In the genomic region with DNA sequence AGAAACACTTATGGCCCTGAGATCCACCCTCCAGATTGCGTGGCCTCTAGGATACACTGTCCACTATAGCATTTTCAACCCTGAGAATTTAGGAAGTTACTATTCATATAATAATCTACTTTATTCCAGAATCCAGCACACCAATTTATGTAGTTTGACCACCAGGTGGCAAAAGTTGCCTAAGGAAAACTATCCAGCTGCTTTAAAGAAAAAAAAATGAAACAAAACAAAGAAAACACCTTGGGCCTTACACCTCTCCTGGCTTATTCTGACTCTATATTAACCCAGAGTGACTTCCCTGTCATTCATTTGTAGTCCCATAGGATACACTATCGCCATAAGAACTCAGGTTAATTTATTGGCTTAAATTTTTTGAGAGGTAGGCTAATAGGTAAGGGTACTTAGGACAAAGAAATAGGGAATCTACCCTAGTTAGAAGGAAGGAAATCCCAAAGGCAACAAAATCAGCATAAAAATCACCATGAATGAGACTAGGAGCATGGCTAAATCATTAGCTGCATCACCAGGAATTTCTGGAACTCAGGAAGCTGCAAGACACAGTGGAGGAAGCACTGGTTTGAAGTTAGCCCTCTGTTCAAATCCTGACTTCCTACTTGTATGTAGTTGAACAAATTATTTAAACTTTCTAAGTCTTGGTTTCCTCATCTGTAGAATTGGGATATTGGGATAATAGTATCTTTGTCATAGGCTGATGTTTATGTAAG, we compare ENCODE assay signal across 8 cellular contexts.
DNase-seq lines count a peak whose midpoint lies in the region; ATAC-seq and TF ChIP-seq lines count a peak whose summit lies in the region.

No MANE protein-coding gene starts in this region.

- H3K36me3 Mint-ChIP-seq in CD4-positive, alpha-beta memory T cell: no peaks in the 10 kb centered on the region
- H3K36me3 Mint-ChIP-seq in activated T-cell treated with anti-CD3 and anti-CD28 coated beads, Interleukin-2, amount 50 U/mL, for 24 hours (ENCODE audit: low read depth): no peaks in the 10 kb centered on the region

- H3K27me3 Mint-ChIP-seq in CD4-positive, alpha-beta memory T cell: peaks cover 3 to 6% of the 10 kb centered on the region in 2 donors
- peaks cover 6% of the 10 kb centered on the region for H3K27me3 Mint-ChIP-seq in activated T-cell treated with anti-CD3 and anti-CD28 coated beads, Interleukin-2, amount 50 U/mL, for 24 hours

- H3K4me1 ChIP-seq in heart right ventricle: no peaks in the 10 kb centered on the region
- H3K4me1 ChIP-seq in right atrium auricular region: no peaks in the 10 kb centered on the region
- H3K4me1 ChIP-seq in Panc1 (ENCODE audit: control insufficient read depth, insufficient read depth, low read length): no peaks in the 10 kb centered on the region
- H3K4me1 ChIP-seq in foreskin keratinocyte: no peaks in the 10 kb centered on the region
- no peaks in the 10 kb centered on the region for H3K4me1 ChIP-seq in upper lobe of right lung
- no peaks in the 10 kb centered on the region for H3K4me1 ChIP-seq in CD4-positive, alpha-beta memory T cell (ENCODE audit: insufficient read depth, low read length)

- intact Hi-C loops in heart right ventricle (cut with DNase I) (no loop called here), Panc1 (cut with micrococcal nuclease; ENCODE audit: unreplicated experiment) (no loop called here), upper lobe of right lung (cut with DNase I) (no loop called here)
- intact Hi-C loops in CD4-positive, alpha-beta memory T cell (cut with micrococcal nuclease): no loop called here

- BruUV-seq in Panc1 (replicated peaks; lab: Mats Ljungman, UMichigan): no TSS peak

- H3K36me3 ChIP-seq in heart right ventricle: no peaks in the 10 kb centered on the region
- H3K36me3 ChIP-seq in right atrium auricular region: no peaks in the 10 kb centered on the region
- no peaks in the 10 kb centered on the region for H3K36me3 ChIP-seq in Panc1 (ENCODE audit: control insufficient read depth, insufficient read depth, low read length)
- H3K36me3 ChIP-seq in upper lobe of right lung: no peaks in the 10 kb centered on the region
- H3K36me3 ChIP-seq in CD4-positive, alpha-beta memory T cell (ENCODE audit: insufficient read depth, low read length): no peaks in the 10 kb centered on the region

- POLR2A ChIA-PET in Panc1 (lab: Charles Lee): no interaction called here
- POLR2A ChIA-PET in CD4-positive, alpha-beta memory T cell (lab: Charles Lee; ENCODE audit: partially characterized antibody): no interaction called here

- peaks cover 0 to 2% (median 0%) of the 10 kb centered on the region in 8 donors for H3K9me3 Mint-ChIP-seq in CD4-positive, alpha-beta memory T cell
- H3K9me3 Mint-ChIP-seq in activated T-cell treated with anti-CD3 and anti-CD28 coated beads, Interleukin-2, amount 50 U/mL, for 24 hours: no peaks in the 10 kb centered on the region

- no peak for ATAC-seq in heart right ventricle
- ATAC-seq in Panc1: no peak
- ATAC-seq in foreskin keratinocyte: peak; percentile 18
- no peak for ATAC-seq in upper lobe of right lung
- ATAC-seq in GM21515 (IDR thresholded peaks at IDR 0.05; ENCODE audit: unreplicated experiment): no peak

- no peak overlapping the region for H3K27ac Mint-ChIP-seq in CD4-positive, alpha-beta memory T cell
- H3K27ac Mint-ChIP-seq in activated T-cell treated with anti-CD3 and anti-CD28 coated beads, Interleukin-2, amount 50 U/mL, for 24 hours: no peak overlapping the region

- TF ChIP-seq CTCF in heart right ventricle (IDR thresholded peaks at IDR 0.05) (peak in 7 of 9 donors; percentile 21 to 37 (median 26)), right atrium auricular region (IDR thresholded peaks at IDR 0.05) (peak in 1 of 2 donors; percentile 58), Panc1 (IDR thresholded peaks at IDR 0.05) (peak; percentile 51), foreskin keratinocyte (conservative IDR thresholded peaks at IDR 0.05) (peak; percentile 71), upper lobe of right lung (IDR thresholded peaks at IDR 0.05) (peak; percentile 41)

- H3K4me3 Mint-ChIP-seq in CD4-positive, alpha-beta memory T cell: no peak overlapping the region
- H3K4me3 Mint-ChIP-seq in activated T-cell treated with anti-CD3 and anti-CD28 coated beads, Interleukin-2, amount 50 U/mL, for 24 hours: no peak overlapping the region

- no peak for DNase-seq in heart right ventricle
- DNase-seq in right atrium auricular region (ENCODE audit: low spot score): no peak
- DNase-seq in Panc1 (ENCODE audit: low read depth, low spot score): no peak
- peak in 1 of 2 donors; percentile 37 for DNase-seq in foreskin keratinocyte
- DNase-seq in upper lobe of right lung: no peak
- DNase-seq in CD4-positive, alpha-beta memory T cell: no peak
- no peak for DNase-seq in activated T-cell treated with anti-CD3 and anti-CD28 coated beads, Interleukin-2, amount 50 U/mL, for 24 hours

- H3K9me3 ChIP-seq in heart right ventricle (peaks cover 0 to 11% (median 0%) of the 10 kb centered on the region in 11 donors), right atrium auricular region (no peaks in the 10 kb centered on the region), Panc1 (ENCODE audit: control insufficient read depth, insufficient read depth, low read depth, low read length) (no peaks in the 10 kb centered on the region), upper lobe of right lung (no peaks in the 10 kb centered on the region)
- H3K9me3 ChIP-seq in CD4-positive, alpha-beta memory T cell (ENCODE audit: control insufficient read depth in 1 of 2, low read length in 2 of 2): no peaks in the 10 kb centered on the region

- 50 to 64% methylated on average over 2 of the region's 2 CpGs for WGBS in heart right ventricle, 2 donors

- H3K4me3 ChIP-seq in heart right ventricle: no peak overlapping the region
- no peak overlapping the region for H3K4me3 ChIP-seq in right atrium auricular region
- H3K4me3 ChIP-seq in Panc1 (ENCODE audit: low read depth in 2 of 2, low read length in 2 of 2): no peak overlapping the region
- no peak overlapping the region for H3K4me3 ChIP-seq in upper lobe of right lung
- no peak overlapping the region for H3K4me3 ChIP-seq in CD4-positive, alpha-beta memory T cell (ENCODE audit: low read length in 2 of 2)

- no peak overlapping the region for H3K27ac ChIP-seq in heart right ventricle
- H3K27ac ChIP-seq in right atrium auricular region: no peak overlapping the region
- H3K27ac ChIP-seq in Panc1 (ENCODE audit: low read length): no peak overlapping the region
- no peak overlapping the region for H3K27ac ChIP-seq in foreskin keratinocyte
- no peak overlapping the region for H3K27ac ChIP-seq in upper lobe of right lung
- H3K27ac ChIP-seq in CD4-positive, alpha-beta memory T cell (ENCODE audit: low read depth, low read length): no peak overlapping the region

- peaks cover 0 to 3% (median 0%) of the 10 kb centered on the region in 4 donors for H3K4me1 Mint-ChIP-seq in CD4-positive, alpha-beta memory T cell
- H3K4me1 Mint-ChIP-seq in activated T-cell treated with anti-CD3 and anti-CD28 coated beads, Interleukin-2, amount 50 U/mL, for 24 hours (ENCODE audit: low read depth): no peaks in the 10 kb centered on the region

- in situ Hi-C loops in Panc1 (cut with HindIII; ENCODE audit: low pct_unique_long_range_greater_than_20kb, low sequenced_read_pairs): no loop called here

- no peaks in the 10 kb centered on the region for H3K27me3 ChIP-seq in heart right ventricle
- no peaks in the 10 kb centered on the region for H3K27me3 ChIP-seq in right atrium auricular region
- H3K27me3 ChIP-seq in Panc1 (ENCODE audit: control insufficient read depth, insufficient read depth, low read length): no peaks in the 10 kb centered on the region
- peaks cover 3% of the 10 kb centered on the region for H3K27me3 ChIP-seq in foreskin keratinocyte
- no peaks in the 10 kb centered on the region for H3K27me3 ChIP-seq in upper lobe of right lung
- H3K27me3 ChIP-seq in CD4-positive, alpha-beta memory T cell (ENCODE audit: insufficient read depth, low read length): no peaks in the 10 kb centered on the region

- CTCF ChIA-PET in Panc1 (lab: Charles Lee): interaction anchor here (0.6 kb wide), 1 partner anchor 882 kb away, joined by 6 read pairs; no protein-coding TSS in a partner anchor
- CTCF ChIA-PET in CD4-positive, alpha-beta memory T cell (lab: Charles Lee; ENCODE audit: partially characterized antibody): no interaction called here
